Comparison of ENCODE assay signal across 1 cellular context in the genomic region with DNA sequence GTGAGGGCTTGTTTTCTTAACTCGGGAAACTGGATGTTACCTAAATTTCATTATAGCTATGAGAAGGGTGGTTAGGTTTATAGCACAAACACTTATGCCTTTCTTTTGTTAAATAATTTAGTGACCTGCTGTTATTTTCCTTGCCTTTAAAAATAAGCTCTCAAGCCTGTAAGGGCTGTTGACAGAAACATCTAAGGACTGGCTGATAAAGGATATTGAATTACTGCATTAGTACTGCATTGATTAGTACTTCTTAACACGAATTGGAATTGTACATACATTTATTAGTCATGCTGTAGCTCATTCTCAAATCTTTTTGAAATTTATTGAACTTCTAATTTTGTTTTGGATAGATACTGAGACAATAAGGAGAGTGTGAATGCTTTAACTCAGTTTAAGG.
TF ChIP-seq lines count a peak whose summit lies in the region.

No MANE protein-coding gene starts in this region.

TF ChIP-seq in WTC11, 78 proteins besides CTCF, POLR2A, EP300 and RAD21 (continued from another document):
- TF ChIP-seq ZNF121 (CRISPR knock-in tag; IDR thresholded peaks at IDR 0.05), result no peak
